ENCODE assay signal across 1 cellular context in the genomic region with DNA sequence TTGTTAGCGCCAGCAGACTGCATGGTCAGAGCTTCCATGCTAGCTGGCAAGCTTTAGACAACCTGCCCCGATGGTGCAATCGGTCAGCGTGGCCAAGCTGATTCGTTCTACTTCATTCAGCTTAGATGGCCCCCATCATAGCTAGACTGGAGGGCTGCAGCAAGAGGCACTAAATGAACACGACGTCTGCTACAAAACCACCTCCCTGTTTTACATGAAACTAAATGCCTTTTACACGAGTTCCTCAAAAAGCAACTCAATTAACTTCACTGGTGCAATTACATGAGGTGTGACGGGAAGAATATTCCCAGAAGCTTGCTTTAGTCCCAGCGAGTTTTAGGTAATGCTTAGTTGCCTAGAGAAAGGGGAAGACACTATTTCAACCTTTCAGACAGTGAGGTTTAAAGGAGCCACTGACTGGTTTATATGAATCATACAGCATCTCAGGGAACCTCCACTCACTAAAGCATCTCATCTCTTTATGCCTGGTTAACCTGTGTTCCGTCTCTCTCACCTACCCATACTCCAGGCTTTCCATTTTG.
TF ChIP-seq lines count a peak whose summit lies in the region.

No MANE protein-coding gene starts in this region.

TF ChIP-seq in WTC11, 78 proteins besides CTCF, POLR2A, EP300 and RAD21 (continued from another document):
- TF ChIP-seq, protein P1, sequence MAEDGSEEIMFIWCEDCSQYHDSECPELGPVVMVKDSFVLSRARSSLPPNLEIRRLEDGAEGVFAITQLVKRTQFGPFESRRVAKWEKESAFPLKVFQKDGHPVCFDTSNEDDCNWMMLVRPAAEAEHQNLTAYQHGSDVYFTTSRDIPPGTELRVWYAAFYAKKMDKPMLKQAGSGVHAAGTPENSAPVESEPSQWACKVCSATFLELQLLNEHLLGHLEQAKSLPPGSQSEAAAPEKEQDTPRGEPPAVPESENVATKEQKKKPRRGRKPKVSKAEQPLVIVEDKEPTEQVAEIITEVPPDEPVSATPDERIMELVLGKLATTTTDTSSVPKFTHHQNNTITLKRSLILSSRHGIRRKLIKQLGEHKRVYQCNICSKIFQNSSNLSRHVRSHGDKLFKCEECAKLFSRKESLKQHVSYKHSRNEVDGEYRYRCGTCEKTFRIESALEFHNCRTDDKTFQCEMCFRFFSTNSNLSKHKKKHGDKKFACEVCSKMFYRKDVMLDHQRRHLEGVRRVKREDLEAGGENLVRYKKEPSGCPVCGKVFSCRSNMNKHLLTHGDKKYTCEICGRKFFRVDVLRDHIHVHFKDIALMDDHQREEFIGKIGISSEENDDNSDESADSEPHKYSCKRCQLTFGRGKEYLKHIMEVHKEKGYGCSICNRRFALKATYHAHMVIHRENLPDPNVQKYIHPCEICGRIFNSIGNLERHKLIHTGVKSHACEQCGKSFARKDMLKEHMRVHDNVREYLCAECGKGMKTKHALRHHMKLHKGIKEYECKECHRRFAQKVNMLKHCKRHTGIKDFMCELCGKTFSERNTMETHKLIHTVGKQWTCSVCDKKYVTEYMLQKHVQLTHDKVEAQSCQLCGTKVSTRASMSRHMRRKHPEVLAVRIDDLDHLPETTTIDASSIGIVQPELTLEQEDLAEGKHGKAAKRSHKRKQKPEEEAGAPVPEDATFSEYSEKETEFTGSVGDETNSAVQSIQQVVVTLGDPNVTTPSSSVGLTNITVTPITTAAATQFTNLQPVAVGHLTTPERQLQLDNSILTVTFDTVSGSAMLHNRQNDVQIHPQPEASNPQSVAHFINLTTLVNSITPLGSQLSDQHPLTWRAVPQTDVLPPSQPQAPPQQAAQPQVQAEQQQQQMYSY (CRISPR knock-in tag; IDR thresholded peaks at IDR 0.05): 0 out of 2 replicates have a peak, but pooled peaks have one; percentile 29
